In genomic region chr19:40059624-40060023, GRCh38 we compare ENCODE assay signal across 1 cellular context.
TF ChIP-seq lines count a peak whose summit lies in the region.

No MANE protein-coding gene starts in this region.

TF ChIP-seq in HEK293, 187 proteins besides CTCF, POLR2A, EP300 and RAD21 (continued from another document):
- no peak for TF ChIP-seq PRDM10 (tag by site-specific recombination; IDR thresholded peaks at IDR 0.05)
- no peak for TF ChIP-seq ZNF211 (tag by site-specific recombination; IDR thresholded peaks at IDR 0.05; ENCODE audit: low read depth)
- TF ChIP-seq ZSCAN16 (tag by site-specific recombination; IDR thresholded peaks at IDR 0.05) = no peak
- TF ChIP-seq ZNF394 (tag by site-specific recombination; IDR thresholded peaks at IDR 0.05; ENCODE audit: borderline replicate concordance) = no peak
